Comparison of ENCODE assay signal across 8 cellular contexts in the genomic region with DNA sequence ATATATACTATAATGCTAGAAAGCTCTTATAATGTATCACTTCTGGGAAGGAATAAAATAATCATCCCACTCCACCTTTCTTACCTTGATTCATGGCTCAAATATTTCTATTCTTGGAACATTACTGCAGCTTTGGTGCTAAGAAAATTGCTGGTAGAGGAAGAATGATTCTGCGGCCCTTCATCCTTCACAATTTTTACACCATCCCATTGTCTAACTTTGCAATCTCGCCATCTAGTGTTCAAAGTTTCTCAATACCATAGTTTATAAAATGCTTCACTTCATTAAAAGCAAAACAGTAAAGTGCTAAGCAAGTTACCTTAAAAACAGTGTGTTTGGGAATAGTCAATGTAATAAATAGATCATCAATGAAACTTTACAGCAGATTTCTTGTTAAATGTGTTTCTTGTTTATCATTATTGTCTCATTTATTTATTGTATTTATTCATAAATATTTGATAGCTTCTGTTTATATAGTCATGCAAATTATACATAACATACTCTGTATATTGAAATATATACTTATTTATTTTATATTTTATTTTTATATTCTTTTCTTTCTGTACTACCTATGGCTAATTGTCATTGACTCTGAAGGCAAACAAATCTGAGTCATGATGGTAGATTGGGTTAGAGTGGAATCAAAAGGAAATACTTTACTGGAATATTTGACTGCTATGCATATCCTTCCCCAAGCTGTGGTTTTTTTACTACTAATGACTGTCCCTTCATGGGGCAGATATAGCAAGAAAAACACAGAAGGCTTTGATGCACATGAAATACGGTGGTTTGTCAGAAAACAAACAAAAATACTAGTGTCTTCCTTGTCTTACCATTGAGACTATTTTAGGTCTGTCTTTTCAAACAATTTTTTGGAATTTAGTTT.
A peak's percentile ranks its signal among the peaks of the same experiment; 100 is the strongest.
DNase-seq lines count a peak whose midpoint lies in the region; ATAC-seq and TF ChIP-seq lines count a peak whose summit lies in the region.

No MANE protein-coding gene starts in this region.

- no peak overlapping the region for H3K4me3 ChIP-seq in dorsolateral prefrontal cortex

- TF ChIP-seq CTCF in GM13977 (IDR thresholded peaks at IDR 0.05; ENCODE audit: extremely low read depth, insufficient read depth, missing control alignments), result peak; percentile 48
- TF ChIP-seq CTCF in dorsolateral prefrontal cortex (IDR thresholded peaks at IDR 0.05 in 54 of 56, conservative IDR thresholded peaks at IDR 0.05 in 2 of 56; ENCODE audit: low read depth in 1 of 56, partially characterized antibody in 56 of 56), result peak; percentile 51 to 89 (median 71)

- no peak for TF ChIP-seq POLR2A in GM18505 (IDR thresholded peaks at IDR 0.05; ENCODE audit: borderline replicate concordance, extremely low read depth, insufficient read depth, insufficient read length)

- no peaks in the 10 kb centered on the region for H3K27me3 Mint-ChIP-seq in naive B cell

- H3K27ac Mint-ChIP-seq in naive B cell, result peak overlapping the region in 1 of 6 donors; percentile 3

- H3K4me3 Mint-ChIP-seq in naive B cell, result no peak overlapping the region

- DNase-seq in A172 (ENCODE audit: low spot score) (peak; percentile 57), GM13977 (ENCODE audit: low spot score) (peak; percentile 27), NCI-H82 (lab: John Stamatoyannopoulos, UW) (peak; percentile 57), dorsolateral prefrontal cortex (no peak), naive B cell (peak; percentile 28)

- peak; percentile 69 for ATAC-seq in HG03342 (IDR thresholded peaks at IDR 0.05; ENCODE audit: unreplicated experiment)
- ATAC-seq in naive B cell (ENCODE audit: low read depth in 2 of 2), result peak; percentile 45 to 64
- ATAC-seq in GM18861 (IDR thresholded peaks at IDR 0.05; ENCODE audit: unreplicated experiment), result no peak
- ATAC-seq in GM18505 (IDR thresholded peaks at IDR 0.05; ENCODE audit: unreplicated experiment), result no peak

- no peak overlapping the region for H3K27ac ChIP-seq in dorsolateral prefrontal cortex

- H3K36me3 Mint-ChIP-seq in naive B cell, result peaks cover 22 to 24% of the 10 kb centered on the region in 2 donors

- peaks cover 0 to 12% (median 8%) of the 10 kb centered on the region in 7 donors for H3K9me3 Mint-ChIP-seq in naive B cell

- intact Hi-C loops in dorsolateral prefrontal cortex (cut with DNase I), result loop anchor here in 1 of 2 donors (2.0 to 10.0 kb wide), 3 partner anchors 172 to 882 kb away; no protein-coding TSS in a partner anchor

- no peaks in the 10 kb centered on the region for H3K27me3 ChIP-seq in dorsolateral prefrontal cortex

- in situ Hi-C loops in GM13977 (cut with MboI; ENCODE audit: low pct_unique_long_range_greater_than_20kb, low sequenced_read_pairs, unreplicated experiment), result no loop called here

- H3K4me1 Mint-ChIP-seq in naive B cell, result peaks cover 0 to 21% (median 21%) of the 10 kb centered on the region in 3 donors

Comparison
In these comparisons a context has a peak if more than half of its experiments do, and no peak if none do; other contexts are left out.
1. DNase-seq: peak in A172 (single experiment), GM13977 (single experiment), NCI-H82 (single experiment) and naive B cell (single experiment); none in dorsolateral prefrontal cortex (0 of 10).
2. ATAC-seq: peak in HG03342 (single experiment) and naive B cell (2 of 2); none in GM18861 (single experiment) and GM18505 (single experiment).